Comparison of ENCODE assay signal across 14 cellular contexts in genomic region chr2:125405816-125406215, GRCh38.
DNase-seq lines count a peak whose midpoint lies in the region; ATAC-seq, FAIRE-seq and TF ChIP-seq lines count a peak whose summit lies in the region.
"Had no signal": no experiment of that assay in that cellular context is flagged by ENCODE, and none has a peak within 500 bp of the region (broad histone marks: within the 10 kb centered on the region; RNA-seq: fewer than 3 reads in every experiment).

No MANE protein-coding gene starts in this region.

- no peaks in the 10 kb centered on the region for H3K4me1 Mint-ChIP-seq in activated T-cell treated with anti-CD3 and anti-CD28 coated beads, Interleukin-2, amount 50 U/mL, for 72 hours (ENCODE audit: low read depth)
- H3K4me1 Mint-ChIP-seq: naive B cell had no signal

- intact Hi-C loops in ascending aorta (cut with DNase I) = no loop called here

- no peak overlapping the region for H3K27ac ChIP-seq in ascending aorta

- H3K4me3 ChIP-seq in bronchial epithelial cell (ENCODE audit: low read depth, low read length) (no peak overlapping the region), ascending aorta (no peak overlapping the region)

- DNase-seq in AG09319 (ENCODE audit: extremely low read depth, low read depth) (peak; percentile 59), M059J (ENCODE audit: low read depth) (peak; percentile 91), bronchial epithelial cell (ENCODE audit: low read depth) (peak; percentile 92), kidney tubule cell (ENCODE audit: low spot score) (peak; percentile 90), NCI-H1417 (lab: John Stamatoyannopoulos, UW) (no peak), ascending aorta (ENCODE audit: low spot score in 2 of 2) (no peak)
- DNase-seq in activated T-cell treated with anti-CD3 and anti-CD28 coated beads, Interleukin-2, amount 50 U/mL, for 72 hours = no peak
- DNase-seq: activated CD4-positive, CD25-positive, alpha-beta regulatory T cell treated with anti-CD3 and anti-CD28 coated beads, Interleukin-2, amount 50 U/mL, for 72 hours; activated naive CD4-positive, alpha-beta T cell treated with anti-CD3 and anti-CD28 coated beads, Interleukin-2, amount 50 U/mL, for 16 hours; CD4-positive, alpha-beta T cell; naive B cell; NCI-H146; stimulated activated CD4-positive, alpha-beta T cell treated with anti-CD3 and anti-CD28 coated beads, Interleukin-1b, Interleukin-23, amount 100 ng/mL, for 48 hours had no signal

- H3K27me3 ChIP-seq in bronchial epithelial cell (ENCODE audit: control insufficient read depth, insufficient read depth, low read length) = no peaks in the 10 kb centered on the region
- no peaks in the 10 kb centered on the region for H3K27me3 ChIP-seq in ascending aorta

- FAIRE-seq in bronchial epithelial cell (lab: Jason Lieb, UNC) = no peak

- TF ChIP-seq CTCF in AG09319 (IDR thresholded peaks at IDR 0.05; ENCODE audit: low read depth, low read length) = no peak
- TF ChIP-seq CTCF in bronchial epithelial cell (IDR thresholded peaks at IDR 0.05; ENCODE audit: insufficient read depth, low read length, severe bottlenecking) = no peak
- TF ChIP-seq CTCF in ascending aorta (IDR thresholded peaks at IDR 0.05) = no peak

- H3K36me3 ChIP-seq in bronchial epithelial cell (ENCODE audit: control insufficient read depth, insufficient read depth, low read length) = no peaks in the 10 kb centered on the region
- no peaks in the 10 kb centered on the region for H3K36me3 ChIP-seq in ascending aorta

- no peak overlapping the region for H3K4me3 Mint-ChIP-seq in activated T-cell treated with anti-CD3 and anti-CD28 coated beads, Interleukin-2, amount 50 U/mL, for 72 hours
- H3K4me3 Mint-ChIP-seq: CD4-positive, alpha-beta T cell; naive B cell had no signal

- no peak overlapping the region for H3K27ac Mint-ChIP-seq in activated T-cell treated with anti-CD3 and anti-CD28 coated beads, Interleukin-2, amount 50 U/mL, for 72 hours
- H3K27ac Mint-ChIP-seq: CD4-positive, alpha-beta T cell had no signal

- H3K9me3 ChIP-seq in ascending aorta = no peaks in the 10 kb centered on the region

- H3K4me1 ChIP-seq in ascending aorta = no peaks in the 10 kb centered on the region

- no peaks in the 10 kb centered on the region for H3K27me3 Mint-ChIP-seq in activated T-cell treated with anti-CD3 and anti-CD28 coated beads, Interleukin-2, amount 50 U/mL, for 72 hours (ENCODE audit: low read depth)
- H3K27me3 Mint-ChIP-seq: CD4-positive, alpha-beta T cell; naive B cell had no signal

- peaks cover 0 to 2% of the 10 kb centered on the region in 2 donors for H3K36me3 Mint-ChIP-seq in activated T-cell treated with anti-CD3 and anti-CD28 coated beads, Interleukin-2, amount 50 U/mL, for 72 hours (ENCODE audit: insufficient read depth in 2 of 2)
- H3K36me3 Mint-ChIP-seq: naive B cell had no signal

- no peak for ATAC-seq in activated T-cell treated with anti-CD3 and anti-CD28 coated beads, Interleukin-2, amount 50 U/mL, for 72 hours (replicated peaks in 1 of 2)
- ATAC-seq in HG03565 (IDR thresholded peaks at IDR 0.05; ENCODE audit: unreplicated experiment) = no peak

- H3K9me3 Mint-ChIP-seq in activated T-cell treated with anti-CD3 and anti-CD28 coated beads, Interleukin-2, amount 50 U/mL, for 72 hours = peaks cover 0 to 2% of the 10 kb centered on the region in 2 donors

Comparison
In these comparisons a context has a peak if more than half of its experiments do, and no peak if none do; other contexts are left out.
1. DNase-seq: peak in AG09319 (single experiment), M059J (single experiment), bronchial epithelial cell (single experiment) and kidney tubule cell (single experiment); none in NCI-H1417 (0 of 3), ascending aorta (0 of 2) and activated T-cell treated with anti-CD3 and anti-CD28 coated beads, Interleukin-2, amount 50 U/mL, for 72 hours (0 of 2).